Comparison of ENCODE assay signal across 22 cellular contexts in genomic region chr9:79189511-79189924, GRCh38.
DNase-seq lines count a peak whose midpoint lies in the region; ATAC-seq, FAIRE-seq and TF ChIP-seq lines count a peak whose summit lies in the region.
"Had no signal": no experiment of that assay in that cellular context is flagged by ENCODE, and none has a peak within 500 bp of the region (broad histone marks: within the 10 kb centered on the region; RNA-seq: fewer than 3 reads in every experiment).

No MANE protein-coding gene starts in this region.

- peak overlapping the region; percentile 32 for H3K9ac ChIP-seq in astrocyte (ENCODE audit: low read length)

- no peak overlapping the region for H2AFZ ChIP-seq in astrocyte (ENCODE audit: low read depth, low read length)

- no peaks in the 10 kb centered on the region for H3K79me2 ChIP-seq in astrocyte (ENCODE audit: insufficient read depth, low read length)

- peaks cover 15% of the 10 kb centered on the region for H3K4me1 ChIP-seq in astrocyte (ENCODE audit: insufficient read depth, low read length)
- H3K4me1 ChIP-seq: heart left ventricle, right atrium auricular region, uterus had no signal

- DNase-seq in AG08395 (ENCODE audit: low spot score): peak; percentile 49
- DNase-seq in HFFc6: peak; percentile 60
- peak; percentile 99 for DNase-seq in astrocyte (ENCODE audit: low read depth)
- DNase-seq in kidney glomerular epithelial cell (lab: John Stamatoyannopoulos, UW): peak; percentile 58
- DNase-seq in stimulated activated CD4-positive, alpha-beta T cell treated with anti-CD3 and anti-CD28 coated beads, Interleukin-1b, Interleukin-23, amount 100 ng/mL, for 48 hours: no peak
- DNase-seq: activated B cell treated with CpG ODN at 0.5 μM for 24 hours; activated effector memory CD4-positive, alpha-beta T cell treated with Interleukin-2 at 50 U/mL for 16 hours; anterior cingulate cortex; COR-L47; heart left ventricle; midbrain; NCI-H1092 treated with DMSO at 0.1 percent for 48 hours; RPMI8226; uterus had no signal

- peak overlapping the region; percentile 19 for H3K4me2 ChIP-seq in astrocyte (ENCODE audit: low read length)

- H3K4me1 Mint-ChIP-seq in HFFc6 (ENCODE audit: low read depth): peaks cover 72% of the 10 kb centered on the region
- no peaks in the 10 kb centered on the region for H3K4me1 Mint-ChIP-seq in astrocyte (ENCODE audit: low read depth, unreplicated experiment)
- H3K4me1 Mint-ChIP-seq: activated B cell treated with CpG ODN at 0.5 μM for 24 hours, neural crest cell had no signal

- no peak overlapping the region for H3K4me3 ChIP-seq in astrocyte (ENCODE audit: insufficient read depth, low read depth, low read length)
- H3K4me3 ChIP-seq: coronary artery, heart left ventricle, K562, right atrium auricular region, uterus had no signal

- H3K27me3 Mint-ChIP-seq in HFFc6 (ENCODE audit: insufficient read depth): no peaks in the 10 kb centered on the region
- H3K27me3 Mint-ChIP-seq in astrocyte (ENCODE audit: low read depth, unreplicated experiment): peaks cover 2% of the 10 kb centered on the region

- peak overlapping the region; percentile 87 for H3K27ac Mint-ChIP-seq in HFFc6
- no peak overlapping the region for H3K27ac Mint-ChIP-seq in astrocyte (ENCODE audit: unreplicated experiment)
- H3K27ac Mint-ChIP-seq: activated B cell treated with CpG ODN at 0.5 μM for 24 hours had no signal

- peak overlapping the region; percentile 48; the same call in 1 of the 2 replicates for H3K4me3 Mint-ChIP-seq in HFFc6
- H3K4me3 Mint-ChIP-seq in astrocyte (ENCODE audit: unreplicated experiment): no peak overlapping the region
- H3K4me3 Mint-ChIP-seq: activated B cell treated with CpG ODN at 0.5 μM for 24 hours, neural crest cell had no signal

- H3K9me3 ChIP-seq in astrocyte (ENCODE audit: insufficient read depth, low read depth, low read length): no peaks in the 10 kb centered on the region
- H3K9me3 ChIP-seq: right atrium auricular region, uterus had no signal

- no peaks in the 10 kb centered on the region for H3K36me3 ChIP-seq in astrocyte (ENCODE audit: insufficient read depth, low read length)
- H3K36me3 ChIP-seq: heart left ventricle, right atrium auricular region, uterus had no signal

- H3K36me3 Mint-ChIP-seq in HFFc6 (ENCODE audit: low read depth) (peaks cover 11% of the 10 kb centered on the region), astrocyte (ENCODE audit: low read depth, unreplicated experiment) (no peaks in the 10 kb centered on the region)

- H4K20me1 ChIP-seq in astrocyte (ENCODE audit: insufficient read depth, low read length): no peaks in the 10 kb centered on the region

- TF ChIP-seq CTCF in HFFc6 (IDR thresholded peaks at IDR 0.05) (no peak), astrocyte (IDR thresholded peaks at IDR 0.05; ENCODE audit: insufficient read depth, low read depth, low read length) (no peak)

- ATAC-seq in GM21619 (IDR thresholded peaks at IDR 0.05; ENCODE audit: unreplicated experiment): no peak
- no peak for ATAC-seq in GM21447 (IDR thresholded peaks at IDR 0.05; ENCODE audit: unreplicated experiment)
- no peak for ATAC-seq in HG03460 (IDR thresholded peaks at IDR 0.05; ENCODE audit: unreplicated experiment)
- ATAC-seq: heart left ventricle, K562 had no signal

- peak overlapping the region; percentile 71 for H3K27ac ChIP-seq in astrocyte (ENCODE audit: low read depth, low read length)
- H3K27ac ChIP-seq: coronary artery, heart left ventricle, right atrium auricular region, uterus had no signal

- peak; percentile 82 for FAIRE-seq in astrocyte (lab: Jason Lieb, UNC)
- FAIRE-seq: K562, keratinocyte had no signal

- no peaks in the 10 kb centered on the region for H3K27me3 ChIP-seq in astrocyte (ENCODE audit: insufficient read depth, low read length)
- H3K27me3 ChIP-seq: heart left ventricle, right atrium auricular region, uterus had no signal

- H3K9me3 Mint-ChIP-seq in HFFc6: peaks cover 5% of the 10 kb centered on the region
- no peaks in the 10 kb centered on the region for H3K9me3 Mint-ChIP-seq in astrocyte (ENCODE audit: unreplicated experiment)
